Comparison of ENCODE assay signal across 21 cellular contexts in the genomic region with DNA sequence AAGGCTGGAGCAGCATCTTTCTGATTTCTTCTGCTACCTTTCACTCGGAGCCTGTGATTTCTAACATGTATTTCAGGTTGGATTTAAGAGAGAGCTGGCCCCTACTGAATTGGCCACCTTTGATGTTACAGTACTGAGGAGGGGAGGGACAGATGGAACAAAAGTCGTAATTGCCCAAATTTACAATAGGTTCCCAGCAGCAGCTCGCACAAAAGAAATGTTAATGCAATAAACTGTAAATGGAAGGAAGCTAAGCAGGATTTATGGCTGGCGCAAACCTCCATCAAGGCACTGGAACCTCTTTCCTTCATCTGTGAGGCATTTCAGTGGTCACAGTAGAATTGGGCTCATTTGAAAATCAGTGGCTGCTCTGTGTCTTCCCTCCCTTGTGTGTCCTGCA.
DNase-seq lines count a peak whose midpoint lies in the region; ATAC-seq, FAIRE-seq and TF ChIP-seq lines count a peak whose summit lies in the region.
"Had no signal": no experiment of that assay in that cellular context is flagged by ENCODE, and none has a peak within 500 bp of the region (broad histone marks: within the 10 kb centered on the region; RNA-seq: fewer than 3 reads in every experiment).

No MANE protein-coding gene starts in this region.

- no peak overlapping the region for H2AFZ ChIP-seq in H1 (ENCODE audit: low read length)

- no peak overlapping the region for H2BK15ac ChIP-seq in H1 (ENCODE audit: low read length)

- H3K4me1 ChIP-seq in H1 (replicated peaks in 1 of 4; ENCODE audit: control insufficient read depth in 3 of 4, insufficient read depth in 4 of 4, low read length in 3 of 4), result peaks cover 12 to 40% (median 37%) of the 10 kb centered on the region in 4 experiments; a peak in 6 of 7 replicates
- H3K4me1 ChIP-seq in body of pancreas, result no peaks in the 10 kb centered on the region

- H3K27me3 ChIP-seq in H1 (replicated peaks in 1 of 4; ENCODE audit: control insufficient read depth in 3 of 4, extremely low read depth in 1 of 4, insufficient read depth in 3 of 4, low read length in 3 of 4) (no peaks in the 10 kb centered on the region), dorsolateral prefrontal cortex (no peaks in the 10 kb centered on the region), body of pancreas (no peaks in the 10 kb centered on the region)
- H3K27me3 ChIP-seq: BLaER1 treated with 17β-estradiol and CSF1 and Interleukin-3, amounts not matched to agents 10 nM and 100 nM had no signal

- POLR2A ChIA-PET in HEK293T (lab: Yijun Ruan, JAX), result no interaction called here
- POLR2A ChIA-PET in H1 (lab: Charles Lee; ENCODE audit: partially characterized antibody), result interaction anchor here (1.8 kb wide), 1 partner anchor 9 kb away, joined by 10 read pairs; no protein-coding TSS in a partner anchor

- peak overlapping the region; percentile 21 to 28; a peak in 2 of 4 replicates for H3K4me2 ChIP-seq in H1 (ENCODE audit: insufficient read depth in 1 of 2, low read depth in 2 of 2, low read length in 2 of 2)
- H3K4me2 ChIP-seq: BLaER1 treated with 17β-estradiol and CSF1 and Interleukin-3, amounts not matched to agents 10 nM and 100 nM had no signal

- TF ChIP-seq EP300 in H1 (IDR thresholded peaks at IDR 0.05; ENCODE audit: borderline replicate concordance in 1 of 2, low read depth in 2 of 2, low read length in 2 of 2), result no peak

- H3K23me2 ChIP-seq in H1 (ENCODE audit: low read depth, low read length), result no peaks in the 10 kb centered on the region

- H3K27ac ChIP-seq in H1 (ENCODE audit: low read depth, low read length) (no peak overlapping the region; the same call in 1 of the 2 replicates), dorsolateral prefrontal cortex (no peak overlapping the region), body of pancreas (no peak overlapping the region)
- H3K27ac ChIP-seq: BLaER1 treated with 17β-estradiol and CSF1 and Interleukin-3, amounts not matched to agents 10 nM and 100 nM had no signal

- peaks cover 58% of the 10 kb centered on the region for H3K4me1 Mint-ChIP-seq in nephron progenitor cell
- H3K4me1 Mint-ChIP-seq in stimulated activated naive B cell treated with anti-CD40 and anti-IgM and Interleukin-4, amounts not matched to agents 10 μg/mL and 1 μg/mL and 100 μg/mL, for 72 hours, result peaks cover 0 to 13% of the 10 kb centered on the region in 2 donors

- peak overlapping the region; percentile 27 for H3K4me3 Mint-ChIP-seq in nephron progenitor cell
- H3K4me3 Mint-ChIP-seq in stimulated activated naive B cell treated with anti-CD40 and anti-IgM and Interleukin-4, amounts not matched to agents 10 μg/mL and 1 μg/mL and 100 μg/mL, for 72 hours, result no peak overlapping the region
- H3K4me3 Mint-ChIP-seq: CD8-positive, alpha-beta T cell had no signal

- 40% methylated on average over 4 of the region's 4 CpGs; no CpG with 5 or more reads in 1 of the 2 experiments for WGBS in H1 (ENCODE audit: extremely low coverage in 1 of 2, insufficient coverage in 1 of 2, insufficient read length in 1 of 2, insufficient replicate concordance in 2 of 2, low coverage in 1 of 2, low lambda C conversion rate in 2 of 2, missing lambda C conversion rate in 1 of 2), 2 experiments
- WGBS in body of pancreas, 2 donors, result 80 to 87% methylated on average over 4 of the region's 4 CpGs

- H4K5ac ChIP-seq in H1 (ENCODE audit: insufficient read length, low read depth, low read length), result no peak overlapping the region

- H3K4ac ChIP-seq in H1 (replicated peaks; ENCODE audit: insufficient read length, low read depth, low read length), result peak overlapping the region; percentile 24

- H3K79me1 ChIP-seq in H1 (ENCODE audit: low read depth, low read length), result no peaks in the 10 kb centered on the region

- 0 out of 2 replicates have a peak overlapping the region, but pooled peaks have one; percentile 96 for H3K18ac ChIP-seq in H1 (ENCODE audit: extremely low read depth, low read length)

- peak overlapping the region; percentile 92 for H4K91ac ChIP-seq in H1 (replicated peaks; ENCODE audit: insufficient read length, low read length)

- H4K8ac ChIP-seq in H1 (ENCODE audit: extremely low read depth, insufficient read depth, low read length), result no peak overlapping the region

- H3K36me3 ChIP-seq in H1 (ENCODE audit: control insufficient read depth in 2 of 4, insufficient read depth in 4 of 4, low read length in 3 of 4) (no peaks in the 10 kb centered on the region), body of pancreas (replicated peaks in 1 of 2; ENCODE audit: insufficient read depth in 1 of 2, low read depth in 2 of 2) (no peaks in the 10 kb centered on the region)
- H3K36me3 ChIP-seq: BLaER1 treated with 17β-estradiol and CSF1 and Interleukin-3, amounts not matched to agents 10 nM and 100 nM had no signal

- no peaks in the 10 kb centered on the region for H4K20me1 ChIP-seq in H1 (replicated peaks in 1 of 2; ENCODE audit: control insufficient read depth in 1 of 2, insufficient read depth in 2 of 2, low read length in 2 of 2)
- H4K20me1 ChIP-seq: BLaER1 treated with 17β-estradiol and CSF1 and Interleukin-3, amounts not matched to agents 10 nM and 100 nM had no signal

- peak overlapping the region; percentile 95; the same call in 1 of the 2 replicates for H2BK5ac ChIP-seq in H1 (ENCODE audit: low read depth, low read length)

- no peak overlapping the region for H3K56ac ChIP-seq in H1 (replicated peaks; ENCODE audit: insufficient read length, low read depth, low read length)

- H3K9ac ChIP-seq in H1 (replicated peaks in 1 of 4; ENCODE audit: extremely low read depth in 1 of 4, low read depth in 3 of 4, low read length in 3 of 4), result no peak overlapping the region
- H3K9ac ChIP-seq: BLaER1 treated with 17β-estradiol and CSF1 and Interleukin-3, amounts not matched to agents 10 nM and 100 nM had no signal

- TF ChIP-seq CTCF in H1 (IDR thresholded peaks at IDR 0.05; ENCODE audit: control extremely low read depth in 1 of 3, insufficient read depth in 1 of 3, low read depth in 1 of 3, low read length in 3 of 3) (no peak), nephron progenitor cell (IDR thresholded peaks at IDR 0.05) (no peak), dorsolateral prefrontal cortex (IDR thresholded peaks at IDR 0.05 in 54 of 56, conservative IDR thresholded peaks at IDR 0.05 in 2 of 56; ENCODE audit: low read depth in 1 of 56, partially characterized antibody in 56 of 56) (no peak), body of pancreas (IDR thresholded peaks at IDR 0.05) (no peak)

- H3K23ac ChIP-seq in H1 (ENCODE audit: insufficient read length), result no peak overlapping the region

- peaks cover 5% of the 10 kb centered on the region for H3K27me3 Mint-ChIP-seq in nephron progenitor cell (ENCODE audit: low read depth, poor library complexity)
- H3K27me3 Mint-ChIP-seq in stimulated activated naive B cell treated with anti-CD40 and anti-IgM and Interleukin-4, amounts not matched to agents 10 μg/mL and 1 μg/mL and 100 μg/mL, for 72 hours, result no peaks in the 10 kb centered on the region

- H3K9me3 Mint-ChIP-seq in nephron progenitor cell, result no peaks in the 10 kb centered on the region
- H3K9me3 Mint-ChIP-seq in stimulated activated naive B cell treated with anti-CD40 and anti-IgM and Interleukin-4, amounts not matched to agents 10 μg/mL and 1 μg/mL and 100 μg/mL, for 72 hours, result no peaks in the 10 kb centered on the region
- H3K9me3 Mint-ChIP-seq: CD8-positive, alpha-beta T cell had no signal

- no peaks in the 10 kb centered on the region for H3K36me3 Mint-ChIP-seq in nephron progenitor cell (ENCODE audit: low read depth)
- peaks cover 2 to 4% of the 10 kb centered on the region in 2 donors for H3K36me3 Mint-ChIP-seq in stimulated activated naive B cell treated with anti-CD40 and anti-IgM and Interleukin-4, amounts not matched to agents 10 μg/mL and 1 μg/mL and 100 μg/mL, for 72 hours
- H3K36me3 Mint-ChIP-seq: CD8-positive, alpha-beta T cell had no signal

- H3K4me3 ChIP-seq in H1 (ENCODE audit: extremely low read depth in 1 of 4, insufficient read depth in 2 of 4, low read depth in 3 of 4, low read length in 4 of 4) (no peak overlapping the region), dorsolateral prefrontal cortex (no peak overlapping the region), body of pancreas (no peak overlapping the region)
- H3K4me3 ChIP-seq: BLaER1 treated with 17β-estradiol and CSF1 and Interleukin-3, amounts not matched to agents 10 nM and 100 nM had no signal

- TF ChIP-seq POLR2A in H1 (IDR thresholded peaks at IDR 0.05; ENCODE audit: control extremely low read depth in 1 of 2, low read depth in 2 of 2, low read length in 2 of 2), result no peak
- no peak for TF ChIP-seq POLR2A in body of pancreas (IDR thresholded peaks at IDR 0.05)

- TF ChIP-seq RAD21 in H1 (IDR thresholded peaks at IDR 0.05 in 1 of 2, conservative IDR thresholded peaks at IDR 0.05 in 1 of 2; ENCODE audit: low read depth in 2 of 2, low read length in 2 of 2), result no peak

- H2BK120ac ChIP-seq in H1 (replicated peaks; ENCODE audit: low read depth, low read length), result peak overlapping the region; percentile 11

- H2BK20ac ChIP-seq in H1 (ENCODE audit: low read length), result peak overlapping the region; percentile 100

- CTCF ChIA-PET in HEK293T (lab: Yijun Ruan, JAX), result no interaction called here
- CTCF ChIA-PET in H1 (lab: Charles Lee; ENCODE audit: partially characterized antibody), result interaction anchor here (0.9 kb wide), 1 partner anchor 37 kb away, joined by 5 read pairs; no protein-coding TSS in a partner anchor

- no peak overlapping the region for H3K14ac ChIP-seq in H1 (ENCODE audit: insufficient read length)

- intact Hi-C loops in dorsolateral prefrontal cortex (cut with DNase I), result no loop called here
- intact Hi-C loops in body of pancreas (cut with DNase I), result no loop called here

- peak; percentile 74 for FAIRE-seq in H1 (lab: Jason Lieb, UNC)
- FAIRE-seq: HepG2, RCC 7860 had no signal

- DNase-seq in NCI-H82 (lab: John Stamatoyannopoulos, UW) (peak; percentile 48), NCI-H82 treated with DMSO at 0.1 percent for 48 hours (lab: John Stamatoyannopoulos, UW; ENCODE audit: unreplicated experiment) (no peak), HEK293T (ENCODE audit: extremely low spot score) (no peak), H1 (ENCODE audit: low read depth in 1 of 2, low spot score in 2 of 2) (no peak), nephron progenitor cell (no peak), dorsolateral prefrontal cortex (no peak), body of pancreas (no peak)
- no peak for DNase-seq in stimulated activated naive B cell treated with anti-CD40 and anti-IgM and Interleukin-4, amounts not matched to agents 10 μg/mL and 1 μg/mL and 100 μg/mL, for 72 hours
- DNase-seq: CD8-positive, alpha-beta T cell; DMS53; EL; KBM-7; NCI-H1436; NCI-H2029 treated with DMSO at 0.1 percent for 48 hours; NCI-H510A; SW 1271; T-helper 2 cell had no signal

- no peaks in the 10 kb centered on the region for H3K79me2 ChIP-seq in H1 (ENCODE audit: control insufficient read depth in 1 of 2, insufficient read depth in 2 of 2, low read length in 2 of 2)

- no peak for ATAC-seq in body of pancreas
- ATAC-seq in stimulated activated naive B cell treated with anti-CD40 and anti-IgM and Interleukin-4, amounts not matched to agents 10 μg/mL and 1 μg/mL and 100 μg/mL, for 72 hours (replicated peaks), result no peak
- ATAC-seq: CD8-positive, alpha-beta T cell; HepG2; Right ventricle myocardium inferior had no signal

- H3K9me3 ChIP-seq in H1 (ENCODE audit: insufficient read depth in 2 of 2, low read depth in 1 of 2, low read length in 1 of 2) (no peaks in the 10 kb centered on the region), body of pancreas (no peaks in the 10 kb centered on the region)
- H3K9me3 ChIP-seq: BLaER1 treated with 17β-estradiol and CSF1 and Interleukin-3, amounts not matched to agents 10 nM and 100 nM had no signal

- no peak overlapping the region for H2AK5ac ChIP-seq in H1 (ENCODE audit: low read depth, low read length)

- no peak overlapping the region for H3K27ac Mint-ChIP-seq in nephron progenitor cell
- no peak overlapping the region for H3K27ac Mint-ChIP-seq in stimulated activated naive B cell treated with anti-CD40 and anti-IgM and Interleukin-4, amounts not matched to agents 10 μg/mL and 1 μg/mL and 100 μg/mL, for 72 hours
- H3K27ac Mint-ChIP-seq: CD8-positive, alpha-beta T cell had no signal

- peak overlapping the region; percentile 99; the same call in 1 of the 2 replicates for H2BK12ac ChIP-seq in H1 (ENCODE audit: low read depth, low read length)
